9 cellular contexts compared by ENCODE assay signal in genomic region chr20:21615617-21616080, GRCh38.
DNase-seq lines count a peak whose midpoint lies in the region; ATAC-seq and TF ChIP-seq lines count a peak whose summit lies in the region.
"Had no signal": no experiment of that assay in that cellular context is flagged by ENCODE, and none has a peak within 500 bp of the region (broad histone marks: within the 10 kb centered on the region; RNA-seq: fewer than 3 reads in every experiment).

No MANE protein-coding gene starts in this region.

- WGBS in heart right ventricle, 2 donors = 38% methylated on average over 10 of the region's 10 CpGs
- WGBS in suprapubic skin = 40% methylated on average over 10 of the region's 10 CpGs

- peak; percentile 40 to 77 (median 69) for TF ChIP-seq CTCF in heart right ventricle (IDR thresholded peaks at IDR 0.05)
- peak; percentile 51 for TF ChIP-seq CTCF in fibroblast of villous mesenchyme (IDR thresholded peaks at IDR 0.05; ENCODE audit: insufficient read depth, low read depth, low read length)
- TF ChIP-seq CTCF in suprapubic skin (IDR thresholded peaks at IDR 0.05) = peak in 1 of 2 donors; percentile 62

- H3K27me3 ChIP-seq in heart right ventricle (peaks cover 0 to 72% (median 29%) of the 10 kb centered on the region in 7 donors), suprapubic skin (peaks cover 8% of the 10 kb centered on the region)

- intact Hi-C loops in heart right ventricle (cut with DNase I) (loop anchor here in 1 of 10 donors (10.0 kb wide), 1 partner anchor 781 kb away; no protein-coding TSS in a partner anchor), Right ventricle myocardium superior (cut with DNase I) (no loop called here)

- TF ChIP-seq EP300 in suprapubic skin (IDR thresholded peaks at IDR 0.05) = no peak

- H3K27ac ChIP-seq in heart right ventricle (no peak overlapping the region), suprapubic skin (no peak overlapping the region)

- no peak for TF ChIP-seq POLR2A in suprapubic skin (IDR thresholded peaks at IDR 0.05)

- H3K9me3 ChIP-seq in heart right ventricle (no peaks in the 10 kb centered on the region), suprapubic skin (no peaks in the 10 kb centered on the region)

- no peaks in the 10 kb centered on the region for H3K4me1 Mint-ChIP-seq in activated T-cell treated with anti-CD3 and anti-CD28 coated beads, Interleukin-2, amount 50 U/mL, for 4 hours (ENCODE audit: low read depth)
- H3K4me1 Mint-ChIP-seq: naive B cell had no signal

- ATAC-seq in heart right ventricle = peak in 3 of 8 donors; percentile 55 to 66 (median 63)
- no peak for ATAC-seq in Right ventricle myocardium superior (ENCODE audit: poor library complexity)
- ATAC-seq in HG03342 (IDR thresholded peaks at IDR 0.05; ENCODE audit: unreplicated experiment) = peak; percentile 75
- ATAC-seq in activated T-cell treated with anti-CD3 and anti-CD28 coated beads, Interleukin-2, amount 50 U/mL, for 4 hours = peak in 1 of 2 donors; percentile 37

- H3K4me3 Mint-ChIP-seq in activated T-cell treated with anti-CD3 and anti-CD28 coated beads, Interleukin-2, amount 50 U/mL, for 4 hours = no peak overlapping the region
- H3K4me3 Mint-ChIP-seq: naive B cell had no signal

- H3K4me1 ChIP-seq in heart right ventricle (no peaks in the 10 kb centered on the region), suprapubic skin (no peaks in the 10 kb centered on the region)

- DNase-seq in heart right ventricle (peak; percentile 20), Right ventricle myocardium superior (no peak), NOMO-1 treated with DMSO at 0.1 percent for 48 hours (lab: John Stamatoyannopoulos, UW; ENCODE audit: unreplicated experiment) (peak; percentile 12), fibroblast of villous mesenchyme (ENCODE audit: low read depth) (peak; percentile 12), pons (ENCODE audit: low spot score) (peak; percentile 95), suprapubic skin (ENCODE audit: low spot score in 2 of 2) (no peak)
- DNase-seq in activated T-cell treated with anti-CD3 and anti-CD28 coated beads, Interleukin-2, amount 50 U/mL, for 4 hours = peak; percentile 22
- DNase-seq: naive B cell had no signal

- H3K36me3 Mint-ChIP-seq in activated T-cell treated with anti-CD3 and anti-CD28 coated beads, Interleukin-2, amount 50 U/mL, for 4 hours (ENCODE audit: insufficient read depth) = no peaks in the 10 kb centered on the region
- H3K36me3 Mint-ChIP-seq: naive B cell had no signal

- H3K36me3 ChIP-seq in heart right ventricle (no peaks in the 10 kb centered on the region), suprapubic skin (no peaks in the 10 kb centered on the region)

- peaks cover 8% of the 10 kb centered on the region for H3K27me3 Mint-ChIP-seq in activated T-cell treated with anti-CD3 and anti-CD28 coated beads, Interleukin-2, amount 50 U/mL, for 4 hours (ENCODE audit: low read depth)

- H3K4me3 ChIP-seq in heart right ventricle (no peak overlapping the region), fibroblast of villous mesenchyme (ENCODE audit: low read depth, low read length) (no peak overlapping the region), suprapubic skin (no peak overlapping the region)

- H3K9me3 Mint-ChIP-seq in activated T-cell treated with anti-CD3 and anti-CD28 coated beads, Interleukin-2, amount 50 U/mL, for 4 hours = no peaks in the 10 kb centered on the region

Comparison
In these comparisons a context has a peak if more than half of its experiments do, and no peak if none do; other contexts are left out.
1. DNase-seq: peak in heart right ventricle (2 of 2), NOMO-1 treated with DMSO at 0.1 percent for 48 hours (single experiment), activated T-cell treated with anti-CD3 and anti-CD28 coated beads, Interleukin-2, amount 50 U/mL, for 4 hours (single experiment), fibroblast of villous mesenchyme (single experiment) and pons (single experiment); none in Right ventricle myocardium superior (single experiment) and suprapubic skin (0 of 2).